In the genomic region with DNA sequence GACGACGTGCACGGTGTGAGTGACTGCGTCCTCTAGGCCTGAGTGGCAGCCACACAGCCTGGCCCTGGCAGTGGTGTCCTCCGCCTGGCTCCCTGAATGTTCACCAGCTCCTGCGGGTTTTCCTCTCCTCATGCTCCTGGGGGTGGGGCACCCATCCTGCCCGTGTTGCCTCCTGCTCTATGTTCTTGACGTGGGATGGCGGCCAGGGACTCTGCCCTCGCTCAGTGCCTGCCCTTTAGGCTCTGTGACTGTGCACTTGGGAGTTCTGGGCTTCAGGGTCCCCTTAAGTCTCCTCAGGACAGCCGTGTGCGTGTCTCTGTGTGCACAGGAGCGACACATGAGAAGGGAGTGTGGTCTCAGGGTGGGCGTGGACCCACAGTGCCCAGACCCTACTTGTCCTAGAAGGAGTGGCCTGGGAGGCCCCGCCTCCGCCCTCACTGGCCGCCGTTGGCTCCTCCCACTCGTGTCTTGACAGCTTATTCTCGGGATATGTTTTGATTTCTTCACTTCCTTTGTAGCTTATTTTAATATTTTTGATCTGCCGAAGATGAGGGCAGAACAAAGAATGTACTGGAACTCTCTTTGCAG, we compare ENCODE assay signal across 8 cellular contexts. TPM values are rescaled to one million over a fixed set of nuclear protein-coding genes. Genes with fewer than 3 reads are reported as not detected.
DNase-seq lines count a peak whose midpoint lies in the region; ATAC-seq and TF ChIP-seq lines count a peak whose summit lies in the region.

No MANE protein-coding gene starts in this region.

- H3K4me3 ChIP-seq in cardiac muscle cell, result peak overlapping the region; percentile 56
- peak overlapping the region; percentile 80 for H3K4me3 ChIP-seq in upper lobe of right lung

- in situ Hi-C loops in SK-MEL-5 (cut with HindIII; ENCODE audit: low pct_unique_long_range_greater_than_20kb, low sequenced_read_pairs), result no loop called here

- no peaks in the 10 kb centered on the region for H3K9me3 Mint-ChIP-seq in activated naive CD8-positive, alpha-beta T cell treated with anti-CD3 and anti-CD28 coated beads for 36 hours
- no peaks in the 10 kb centered on the region for H3K9me3 Mint-ChIP-seq in osteocyte (ENCODE audit: unreplicated experiment)

- ATAC-seq in upper lobe of right lung (peak; percentile 56), HG03460 (IDR thresholded peaks at IDR 0.05; ENCODE audit: unreplicated experiment) (no peak)

- H3K4me1 ChIP-seq in cardiac muscle cell (ENCODE audit: low read depth), result peaks cover 52% of the 10 kb centered on the region
- H3K4me1 ChIP-seq in upper lobe of right lung, result peaks cover 51% of the 10 kb centered on the region

- TF ChIP-seq CTCF in cardiac muscle cell (IDR thresholded peaks at IDR 0.05; ENCODE audit: low read depth, low read length) (no peak), osteocyte (IDR thresholded peaks at IDR 0.05) (no peak), upper lobe of right lung (IDR thresholded peaks at IDR 0.05) (no peak), GM10266 (IDR thresholded peaks at IDR 0.05; ENCODE audit: control insufficient read depth, insufficient read depth, low read depth, missing control alignments) (no peak)

- DNase-seq in ELR (ENCODE audit: low read depth), result peak; percentile 68
- peak; percentile 41 for DNase-seq in SK-MEL-5 (ENCODE audit: low read depth, low spot score)
- peak; percentile 77 for DNase-seq in activated naive CD8-positive, alpha-beta T cell treated with anti-CD3 and anti-CD28 coated beads for 36 hours
- DNase-seq in cardiac muscle cell (ENCODE audit: low read depth in 1 of 2, low spot score in 1 of 2), result peak in 1 of 2 donors; percentile 90
- DNase-seq in osteocyte (ENCODE audit: extremely low spot score, unreplicated experiment), result peak; percentile 94
- peak; percentile 96 for DNase-seq in upper lobe of right lung
- no peak for DNase-seq in GM10266 (ENCODE audit: extremely low spot score)

- H3K4me1 Mint-ChIP-seq in activated naive CD8-positive, alpha-beta T cell treated with anti-CD3 and anti-CD28 coated beads for 36 hours, result peaks cover 51% of the 10 kb centered on the region
- peaks cover 62% of the 10 kb centered on the region for H3K4me1 Mint-ChIP-seq in osteocyte (ENCODE audit: unreplicated experiment)

- H3K9me3 ChIP-seq in cardiac muscle cell (ENCODE audit: low read depth) (no peaks in the 10 kb centered on the region), upper lobe of right lung (no peaks in the 10 kb centered on the region)

- intact Hi-C loops in upper lobe of right lung (cut with DNase I), result no loop called here

- peak overlapping the region; percentile 94 for H3K27ac Mint-ChIP-seq in activated naive CD8-positive, alpha-beta T cell treated with anti-CD3 and anti-CD28 coated beads for 36 hours
- H3K27ac Mint-ChIP-seq in osteocyte (ENCODE audit: unreplicated experiment), result peak overlapping the region; percentile 96

- H3K36me3 ChIP-seq in cardiac muscle cell (no peaks in the 10 kb centered on the region), upper lobe of right lung (no peaks in the 10 kb centered on the region)

- H3K27me3 ChIP-seq in cardiac muscle cell, result no peaks in the 10 kb centered on the region
- no peaks in the 10 kb centered on the region for H3K27me3 ChIP-seq in upper lobe of right lung

- H3K27ac ChIP-seq in cardiac muscle cell, result peak overlapping the region; percentile 41
- peak overlapping the region; percentile 87 for H3K27ac ChIP-seq in upper lobe of right lung

- H3K36me3 Mint-ChIP-seq in activated naive CD8-positive, alpha-beta T cell treated with anti-CD3 and anti-CD28 coated beads for 36 hours, result peaks cover 30% of the 10 kb centered on the region
- peaks cover 14% of the 10 kb centered on the region for H3K36me3 Mint-ChIP-seq in osteocyte (ENCODE audit: unreplicated experiment)

- H3K27me3 Mint-ChIP-seq in activated naive CD8-positive, alpha-beta T cell treated with anti-CD3 and anti-CD28 coated beads for 36 hours, result no peaks in the 10 kb centered on the region
- H3K27me3 Mint-ChIP-seq in osteocyte (ENCODE audit: unreplicated experiment), result no peaks in the 10 kb centered on the region

- H3K4me3 Mint-ChIP-seq in activated naive CD8-positive, alpha-beta T cell treated with anti-CD3 and anti-CD28 coated beads for 36 hours, result peak overlapping the region; percentile 97
- H3K4me3 Mint-ChIP-seq in osteocyte (ENCODE audit: unreplicated experiment), result peak overlapping the region; percentile 96

RNA-seq across cellular contexts. Expression of a gene that starts 3.6 kb away (rescaled TPM):
- 3.9 and 4.4 TPM in 2 replicates for total RNA-seq in SK-MEL-5 (2014; rRNA removed; shearing (Covaris generic))
- polyA plus RNA-seq in SK-MEL-5 (2015; cell fraction: cytosol; rRNA removed), result 37.2 and 51.7 TPM in 2 replicates
- polyA plus RNA-seq in SK-MEL-5 (2015; cell fraction: nucleus; rRNA removed), result 19.2 and 20.4 TPM in 2 replicates
- total RNA-seq in activated naive CD8-positive, alpha-beta T cell treated with anti-CD3 and anti-CD28 coated beads for 36 hours, result 10 to 100 TPM; 25.4 to 27.3 TPM
- total RNA-seq in cardiac muscle cell (25.2 and 31.9 TPM in 2 replicates), osteocyte (131 and 132 TPM in 2 replicates), upper lobe of right lung (89.6 TPM)
- 2.7 and 5.2 TPM in 2 replicates for polyA plus RNA-seq in cardiac muscle cell

RNA-seq across cellular contexts. Expression of a gene that starts 37.2 kb away (rescaled TPM):
- total RNA-seq in SK-MEL-5 (2014; rRNA removed; shearing (Covaris generic)), result 32.4 and 33.0 TPM in 2 replicates
- 154 and 197 TPM in 2 replicates for polyA plus RNA-seq in SK-MEL-5 (2015; cell fraction: cytosol; rRNA removed)
- polyA plus RNA-seq in SK-MEL-5 (2015; cell fraction: nucleus; rRNA removed), result 47.0 and 62.5 TPM in 2 replicates
- 10 to 100 TPM; 69.3 to 71.4 TPM for total RNA-seq in activated naive CD8-positive, alpha-beta T cell treated with anti-CD3 and anti-CD28 coated beads for 36 hours
- total RNA-seq in cardiac muscle cell (109 and 130 TPM in 2 replicates), osteocyte (85.1 and 90.4 TPM in 2 replicates), upper lobe of right lung (55.3 TPM)
- polyA plus RNA-seq in cardiac muscle cell, result 188 and 219 TPM in 2 replicates
